ENCODE assay signal across 20 cellular contexts in the genomic region with DNA sequence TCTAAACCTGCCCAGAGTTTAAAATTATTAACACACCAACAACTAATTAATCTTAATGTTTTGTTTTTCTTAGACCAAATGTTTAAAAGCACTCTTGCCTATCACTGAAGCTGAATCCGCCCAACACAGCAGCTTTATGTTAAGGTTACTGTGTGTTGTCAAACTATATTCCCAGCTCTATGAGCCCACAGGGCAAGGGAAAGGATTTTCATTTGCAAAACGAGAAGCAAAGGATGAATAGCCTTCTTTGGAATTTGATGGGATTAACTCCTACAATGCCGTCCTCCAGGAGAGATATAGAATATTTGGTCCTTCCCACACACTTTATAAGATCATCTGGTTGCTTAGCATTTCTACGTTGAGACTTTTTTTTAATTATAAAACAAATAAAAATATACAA. TPM values are rescaled to one million over a fixed set of nuclear protein-coding genes. Genes with fewer than 3 reads are reported as not detected.
DNase-seq lines count a peak whose midpoint lies in the region; TF ChIP-seq lines count a peak whose summit lies in the region.
"Had no signal": no experiment of that assay in that cellular context is flagged by ENCODE, and none has a peak within 500 bp of the region (broad histone marks: within the 10 kb centered on the region; RNA-seq: fewer than 3 reads in every experiment).

No MANE protein-coding gene starts in this region.

- no peak overlapping the region for H3K9ac ChIP-seq in adipocyte (ENCODE audit: low read length)

- no peaks in the 10 kb centered on the region for H3K27me3 ChIP-seq in adipocyte (replicated peaks; ENCODE audit: control insufficient read depth, insufficient read depth, low read length)
- H3K27me3 ChIP-seq in muscle layer of duodenum (ENCODE audit: low read depth, low read length) = no peaks in the 10 kb centered on the region
- H3K27me3 ChIP-seq in stomach = no peaks in the 10 kb centered on the region
- H3K27me3 ChIP-seq: heart right ventricle, Peyer's patch had no signal

- no peak for TF ChIP-seq CTCF in stomach (IDR thresholded peaks at IDR 0.05)

- TF ChIP-seq POLR2A in stomach (IDR thresholded peaks at IDR 0.05) = no peak

- intact Hi-C loops in stomach (cut with DNase I; ENCODE audit: low total_unique reads) = no loop called here

- peak; percentile 31 for DNase-seq in NCI-H82 (lab: John Stamatoyannopoulos, UW)
- no peak for DNase-seq in NCI-H82 treated with DMSO at 0.1 percent for 48 hours (lab: John Stamatoyannopoulos, UW; ENCODE audit: unreplicated experiment)
- peak; percentile 32 for DNase-seq in adipocyte (ENCODE audit: low read depth)
- no peak for DNase-seq in stomach
- no peak for DNase-seq in SKM-1 treated with dmso at 0.1 percent for 144 hours (lab: John Stamatoyannopoulos, UW; ENCODE audit: unreplicated experiment)
- no peak for DNase-seq in DMS79 (lab: John Stamatoyannopoulos, UW)
- no peak for DNase-seq in T-helper 1 cell
- DNase-seq: activated gamma-delta T cell; DMS79 treated with DMSO at 0.1 percent for 48 hours; heart right ventricle; immature natural killer cell; left ventricle myocardium inferior; NCI-H1048; NCI-H1930; NCI-H446; Peyer's patch; stimulated activated naive CD8-positive, alpha-beta T cell treated with anti-CD3 and anti-CD28 coated beads, Interleukin-15, amount 100 ng/mL, for 72 hours; trophoblast cell had no signal

- peak overlapping the region; percentile 19 for H3K27ac ChIP-seq in muscle layer of duodenum (ENCODE audit: low read length)
- peak overlapping the region in 3 of 5 donors; percentile 48 to 70 (median 57) for H3K27ac ChIP-seq in stomach
- H3K27ac ChIP-seq: left ventricle myocardium inferior, VCaP had no signal

- no peaks in the 10 kb centered on the region for H3K4me1 ChIP-seq in adipocyte (ENCODE audit: control insufficient read depth, insufficient read depth, low read length)
- H3K4me1 ChIP-seq in muscle layer of duodenum (ENCODE audit: control insufficient read depth in 1 of 2, insufficient read depth in 2 of 2, low read length in 2 of 2) = peaks cover 0 to 10% of the 10 kb centered on the region in 2 donors
- H3K4me1 ChIP-seq in stomach = peaks cover 0 to 57% (median 25%) of the 10 kb centered on the region in 4 donors

- H3K36me3 ChIP-seq in adipocyte (ENCODE audit: control insufficient read depth, insufficient read depth, low read length, severe bottlenecking) (peaks cover 5% of the 10 kb centered on the region), muscle layer of duodenum (ENCODE audit: control insufficient read depth in 1 of 2, insufficient read depth in 2 of 2, low read length in 2 of 2) (peaks cover 9 to 10% of the 10 kb centered on the region in 2 donors), stomach (peaks cover 0 to 29% (median 24%) of the 10 kb centered on the region in 4 donors)

- WGBS in stomach, 5 donors = 60 to 69% (median 63%) methylated on average over 4 of the region's 4 CpGs

- TF ChIP-seq EP300 in stomach (IDR thresholded peaks at IDR 0.05) = no peak

- H3K9me3 ChIP-seq in adipocyte (ENCODE audit: control insufficient read depth, low read length) (no peaks in the 10 kb centered on the region), muscle layer of duodenum (ENCODE audit: control insufficient read depth in 1 of 2, low read length in 2 of 2) (no peaks in the 10 kb centered on the region), stomach (no peaks in the 10 kb centered on the region)
- H3K9me3 ChIP-seq: heart right ventricle, left ventricle myocardium inferior, Peyer's patch had no signal

- H3K4me3 ChIP-seq in adipocyte (ENCODE audit: low read length) (no peak overlapping the region), muscle layer of duodenum (ENCODE audit: low read depth in 1 of 2, low read length in 2 of 2) (no peak overlapping the region), stomach (no peak overlapping the region)
- H3K4me3 ChIP-seq: heart right ventricle, left ventricle myocardium inferior, Peyer's patch had no signal

RNA-seq across cellular contexts. Expression of a gene that starts 43.7 kb away (rescaled TPM):
- total RNA-seq in stomach = 10 to 100 TPM; 11.3 to 34.8 (median 32.0) TPM
- 10 to 100 TPM in 2 of 3 donors, 1 to 10 TPM in 1; 4.9 to 16.0 (median 13.4) TPM for polyA plus RNA-seq in stomach

Comparison
In these comparisons a context has a peak if more than half of its experiments do, and no peak if none do; other contexts are left out.
1. DNase-seq: peak in NCI-H82 (single experiment) and adipocyte (single experiment); none in NCI-H82 treated with DMSO at 0.1 percent for 48 hours (single experiment), stomach (single experiment), SKM-1 treated with dmso at 0.1 percent for 144 hours (single experiment), DMS79 (single experiment) and T-helper 1 cell (0 of 5).